Comparison of ENCODE assay signal across 10 cellular contexts in genomic region chr5:135185461-135186075, GRCh38.
DNase-seq lines count a peak whose midpoint lies in the region; ATAC-seq and TF ChIP-seq lines count a peak whose summit lies in the region.
"Had no signal": no experiment of that assay in that cellular context is flagged by ENCODE, and none has a peak within 500 bp of the region (broad histone marks: within the 10 kb centered on the region; RNA-seq: fewer than 3 reads in every experiment).

No MANE protein-coding gene starts in this region.

- H3K9me3 Mint-ChIP-seq in naive thymus-derived CD4-positive, alpha-beta T cell, result no peaks in the 10 kb centered on the region
- H3K9me3 Mint-ChIP-seq: nephron progenitor cell had no signal

- no peaks in the 10 kb centered on the region for H3K36me3 Mint-ChIP-seq in naive thymus-derived CD4-positive, alpha-beta T cell

- no peak overlapping the region for H3K27ac ChIP-seq in naive thymus-derived CD4-positive, alpha-beta T cell (ENCODE audit: low read depth, low read length)
- no peak overlapping the region for H3K27ac ChIP-seq in Peyer's patch

- peak; percentile 75 for ATAC-seq in naive thymus-derived CD4-positive, alpha-beta T cell
- no peak for ATAC-seq in HG03196 (IDR thresholded peaks at IDR 0.05; ENCODE audit: unreplicated experiment)
- no peak for ATAC-seq in GM18861 (IDR thresholded peaks at IDR 0.05; ENCODE audit: unreplicated experiment)

- H3K9me3 ChIP-seq in naive thymus-derived CD4-positive, alpha-beta T cell (ENCODE audit: control insufficient read depth in 2 of 3, low read length in 3 of 3), result no peaks in the 10 kb centered on the region
- H3K9me3 ChIP-seq in Peyer's patch, result no peaks in the 10 kb centered on the region

- H3K4me1 Mint-ChIP-seq in naive thymus-derived CD4-positive, alpha-beta T cell, result peaks cover 0 to 15% (median 2%) of the 10 kb centered on the region in 7 donors

- CTCF ChIA-PET in naive thymus-derived CD4-positive, alpha-beta T cell (lab: Charles Lee), result no interaction called here

- H3K27ac Mint-ChIP-seq in naive thymus-derived CD4-positive, alpha-beta T cell, result peak overlapping the region in 2 of 9 donors; percentile 53 to 65
- H3K27ac Mint-ChIP-seq: nephron progenitor cell had no signal

- no peak overlapping the region for H3K4me3 ChIP-seq in choroid plexus epithelial cell (ENCODE audit: low read depth, low read length)
- no peak overlapping the region for H3K4me3 ChIP-seq in naive thymus-derived CD4-positive, alpha-beta T cell (ENCODE audit: low read length)
- H3K4me3 ChIP-seq in Peyer's patch, result no peak overlapping the region

- peaks cover 10 to 35% (median 15%) of the 10 kb centered on the region in 5 donors for H3K27me3 Mint-ChIP-seq in naive thymus-derived CD4-positive, alpha-beta T cell

- TF ChIP-seq CTCF in choroid plexus epithelial cell (conservative IDR thresholded peaks at IDR 0.05; ENCODE audit: low read depth, low read length) (no peak), Peyer's patch (IDR thresholded peaks at IDR 0.05) (no peak)

- TF ChIP-seq POLR2A in Peyer's patch (IDR thresholded peaks at IDR 0.05), result no peak

- POLR2A ChIA-PET in naive thymus-derived CD4-positive, alpha-beta T cell (lab: Charles Lee), result no interaction called here

- intact Hi-C loops in naive thymus-derived CD4-positive, alpha-beta T cell (cut with micrococcal nuclease), result no loop called here

- DNase-seq in DMS53 treated with DMSO at 0.1 percent for 48 hours (lab: John Stamatoyannopoulos, UW; ENCODE audit: unreplicated experiment) (peak; percentile 84), NCI-H2029 (lab: John Stamatoyannopoulos, UW) (peak; percentile 72), choroid plexus epithelial cell (ENCODE audit: low read depth) (peak; percentile 34), cerebellar nuclear complex (lab: John Stamatoyannopoulos, UW) (no peak), Peyer's patch (no peak)
- DNase-seq in naive thymus-derived CD4-positive, alpha-beta T cell, result peak in 7 of 9 donors; percentile 20 to 54 (median 37)
- DNase-seq: activated CD4-positive, alpha-beta T cell treated with anti-CD3 and anti-CD28 coated beads for 48 hours; nephron progenitor cell had no signal

- H3K36me3 ChIP-seq in naive thymus-derived CD4-positive, alpha-beta T cell (ENCODE audit: control insufficient read depth in 2 of 3, insufficient read depth in 3 of 3, low read length in 3 of 3), result no peaks in the 10 kb centered on the region
- no peaks in the 10 kb centered on the region for H3K36me3 ChIP-seq in Peyer's patch

- peaks cover 0 to under 1% of the 10 kb centered on the region in 2 donors for H3K4me1 ChIP-seq in naive thymus-derived CD4-positive, alpha-beta T cell (ENCODE audit: control insufficient read depth in 2 of 2, insufficient read depth in 2 of 2, low read length in 2 of 2)
- no peaks in the 10 kb centered on the region for H3K4me1 ChIP-seq in Peyer's patch

- H3K4me3 Mint-ChIP-seq in naive thymus-derived CD4-positive, alpha-beta T cell, result no peak overlapping the region
- H3K4me3 Mint-ChIP-seq: nephron progenitor cell had no signal

- H3K27me3 ChIP-seq in naive thymus-derived CD4-positive, alpha-beta T cell (ENCODE audit: control insufficient read depth in 2 of 2, insufficient read depth in 2 of 2, low read length in 2 of 2), result no peaks in the 10 kb centered on the region
- H3K27me3 ChIP-seq in Peyer's patch, result no peaks in the 10 kb centered on the region

Comparison
In these comparisons a context has a peak if more than half of its experiments do, and no peak if none do; other contexts are left out.
1. DNase-seq: peak in DMS53 treated with DMSO at 0.1 percent for 48 hours (single experiment), NCI-H2029 (single experiment), choroid plexus epithelial cell (single experiment) and naive thymus-derived CD4-positive, alpha-beta T cell (7 of 9); none in cerebellar nuclear complex (0 of 2) and Peyer's patch (0 of 3).